ENCODE assay signal across 13 cellular contexts in the genomic region with DNA sequence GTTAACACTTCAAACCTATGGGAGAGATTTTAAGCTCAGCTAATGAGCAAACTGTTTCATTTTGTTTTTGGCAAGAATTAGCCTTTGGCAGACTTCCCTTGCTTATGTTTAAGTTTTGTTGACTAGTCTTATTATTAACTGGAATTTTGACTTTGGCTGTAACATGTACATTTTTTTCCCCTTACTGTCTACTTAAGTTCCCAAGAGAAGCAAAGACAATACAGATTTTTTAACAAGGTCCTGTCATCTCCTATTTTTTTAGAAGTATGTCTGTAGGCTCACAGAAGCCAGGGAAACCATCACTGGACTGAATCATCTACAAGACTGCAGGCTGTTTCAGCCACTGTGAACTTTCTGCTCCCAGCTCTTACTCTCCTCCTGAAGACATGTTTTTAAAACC.
DNase-seq lines count a peak whose midpoint lies in the region; ATAC-seq and TF ChIP-seq lines count a peak whose summit lies in the region.
"Had no signal": no experiment of that assay in that cellular context is flagged by ENCODE, and none has a peak within 500 bp of the region (broad histone marks: within the 10 kb centered on the region; RNA-seq: fewer than 3 reads in every experiment).

No MANE protein-coding gene starts in this region.

- no peaks in the 10 kb centered on the region for H3K4me1 Mint-ChIP-seq in CD8-positive, alpha-beta memory T cell

- POLR2A ChIA-PET in CD8-positive, alpha-beta memory T cell (lab: Charles Lee) = no interaction called here

- no peaks in the 10 kb centered on the region for H3K27me3 ChIP-seq in ascending aorta
- H3K27me3 ChIP-seq in CD8-positive, alpha-beta memory T cell (ENCODE audit: insufficient read depth, low read length, poor library complexity, severe bottlenecking) = no peaks in the 10 kb centered on the region
- H3K27me3 ChIP-seq: gastrocnemius medialis, right atrium auricular region, SJSA1 had no signal

- ATAC-seq in GM21825 (IDR thresholded peaks at IDR 0.05; ENCODE audit: unreplicated experiment) (no peak), HG03342 (IDR thresholded peaks at IDR 0.05; ENCODE audit: unreplicated experiment) (no peak)
- ATAC-seq: gastrocnemius medialis had no signal

- no peaks in the 10 kb centered on the region for H3K9me3 ChIP-seq in ascending aorta
- no peaks in the 10 kb centered on the region for H3K9me3 ChIP-seq in CD8-positive, alpha-beta memory T cell (ENCODE audit: low read length)
- H3K9me3 ChIP-seq: gastrocnemius medialis, right atrium auricular region, SJSA1 had no signal

- H3K4me1 ChIP-seq in ascending aorta = peaks cover 5 to 12% of the 10 kb centered on the region in 2 donors
- H3K4me1 ChIP-seq in CD8-positive, alpha-beta memory T cell (ENCODE audit: insufficient read depth, low read length) = no peaks in the 10 kb centered on the region
- H3K4me1 ChIP-seq: gastrocnemius medialis had no signal

- CTCF ChIA-PET in CD8-positive, alpha-beta memory T cell (lab: Charles Lee) = no interaction called here

- no peaks in the 10 kb centered on the region for H3K36me3 ChIP-seq in ascending aorta
- H3K36me3 ChIP-seq in CD8-positive, alpha-beta memory T cell (ENCODE audit: insufficient read depth, low read length) = no peaks in the 10 kb centered on the region
- H3K36me3 ChIP-seq: gastrocnemius medialis, SJSA1 had no signal

- no peak overlapping the region for H3K27ac Mint-ChIP-seq in CD8-positive, alpha-beta memory T cell

- no peak overlapping the region for H3K4me3 Mint-ChIP-seq in CD8-positive, alpha-beta memory T cell

- peak overlapping the region; percentile 37 to 47 for H3K27ac ChIP-seq in ascending aorta
- H3K27ac ChIP-seq in CD8-positive, alpha-beta memory T cell (ENCODE audit: low read depth, low read length) = no peak overlapping the region
- H3K27ac ChIP-seq: gastrocnemius medialis, right atrium auricular region, SJSA1 had no signal

- peaks cover 11 to 33% of the 10 kb centered on the region in 2 donors for H3K27me3 Mint-ChIP-seq in CD8-positive, alpha-beta memory T cell

- TF ChIP-seq CTCF in ascending aorta (IDR thresholded peaks at IDR 0.05) (no peak), foreskin fibroblast (IDR thresholded peaks at IDR 0.05; ENCODE audit: low read depth, low read length) (no peak)

- peak; percentile 84 for DNase-seq in GM04504 (ENCODE audit: low read depth)
- no peak for DNase-seq in ascending aorta (ENCODE audit: low spot score in 2 of 2)
- peak; percentile 72 to 74 for DNase-seq in foreskin fibroblast
- DNase-seq in smooth muscle cell of the brain vasculature (ENCODE audit: low read depth, low spot score) = peak; percentile 40
- no peak for DNase-seq in Ammon's horn (ENCODE audit: low spot score)
- no peak for DNase-seq in CD8-positive, alpha-beta memory T cell
- DNase-seq: gastrocnemius medialis, islet precursor cell, NCI-H2107 had no signal

- no peak overlapping the region for H3K4me3 ChIP-seq in ascending aorta
- H3K4me3 ChIP-seq in foreskin fibroblast (ENCODE audit: low read depth in 1 of 2, low read length in 2 of 2) = no peak overlapping the region
- no peak overlapping the region for H3K4me3 ChIP-seq in CD8-positive, alpha-beta memory T cell (ENCODE audit: low read length)
- H3K4me3 ChIP-seq: gastrocnemius medialis, right atrium auricular region, SJSA1 had no signal

- intact Hi-C loops in ascending aorta (cut with DNase I) = no loop called here

- H3K9me3 Mint-ChIP-seq in CD8-positive, alpha-beta memory T cell = no peaks in the 10 kb centered on the region

- H3K36me3 Mint-ChIP-seq in CD8-positive, alpha-beta memory T cell = no peaks in the 10 kb centered on the region

Comparison
In these comparisons a context has a peak if more than half of its experiments do, and no peak if none do; other contexts are left out.
1. DNase-seq: peak in GM04504 (single experiment), foreskin fibroblast (2 of 2) and smooth muscle cell of the brain vasculature (single experiment); none in ascending aorta (0 of 2), Ammon's horn (single experiment) and CD8-positive, alpha-beta memory T cell (0 of 5).